Comparison of ENCODE assay signal across 8 cellular contexts in the genomic region with DNA sequence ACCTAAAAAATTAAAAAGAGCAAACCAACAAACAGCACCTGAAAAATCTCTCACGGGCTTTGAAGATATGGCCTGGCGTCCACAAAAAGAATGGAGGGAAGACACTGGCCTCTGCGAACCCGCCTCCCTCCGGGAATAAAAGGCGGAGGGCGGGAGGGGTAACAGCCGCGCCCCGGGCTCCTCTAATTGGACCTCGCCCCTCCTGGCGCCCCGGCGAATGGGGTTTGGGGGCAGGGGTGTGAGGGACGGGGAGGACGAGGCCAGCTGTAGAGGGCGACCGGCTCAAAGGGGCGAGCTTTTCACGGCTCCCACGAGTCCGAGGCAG. TPM values are rescaled to one million over a fixed set of nuclear protein-coding genes. Genes with fewer than 3 reads are reported as not detected.
DNase-seq lines count a peak whose midpoint lies in the region; ATAC-seq and TF ChIP-seq lines count a peak whose summit lies in the region.

No MANE protein-coding gene starts in this region.

- H2AFZ ChIP-seq in OCI-LY3 (ENCODE audit: low read depth, low read length) (0 out of 2 replicates have a peak overlapping the region, but pooled peaks have one; percentile 2), smooth muscle cell (ENCODE audit: low read depth) (peak overlapping the region; percentile 95)

- peak overlapping the region; percentile 56 for H3K27ac Mint-ChIP-seq in activated naive CD4-positive, alpha-beta T cell treated with anti-CD3 and anti-CD28 coated beads for 36 hours

- CTCF ChIA-PET in activated naive CD4-positive, alpha-beta T cell treated with anti-CD3 and anti-CD28 coated beads for 36 hours (lab: Charles Lee): interaction anchor here (0.6 to 1.0 kb wide), 2 partner anchors 38 to 187 kb away, joined by 3 read pairs; no protein-coding TSS in a partner anchor

- H3K4me1 Mint-ChIP-seq in activated naive CD4-positive, alpha-beta T cell treated with anti-CD3 and anti-CD28 coated beads for 36 hours (ENCODE audit: low read depth): peaks cover 18% of the 10 kb centered on the region

- H3K9ac ChIP-seq in OCI-LY3 (ENCODE audit: low read length) (peak overlapping the region; percentile 93), smooth muscle cell (ENCODE audit: low read depth) (peak overlapping the region; percentile 98)

- 0 out of 2 replicates have a peak, but pooled peaks cover 4% of the 10 kb centered on the region for H4K20me1 ChIP-seq in OCI-LY3 (ENCODE audit: insufficient read depth, low read length)
- no peaks in the 10 kb centered on the region for H4K20me1 ChIP-seq in smooth muscle cell (ENCODE audit: low read depth)

- ATAC-seq in GM21723 (IDR thresholded peaks at IDR 0.05; ENCODE audit: unreplicated experiment): peak; percentile 43

- H3K4me2 ChIP-seq in OCI-LY3 (ENCODE audit: low read length) (peak overlapping the region; percentile 74), smooth muscle cell (peak overlapping the region; percentile 97)

- no peak for TF ChIP-seq POLR2A in breast epithelium (IDR thresholded peaks at IDR 0.05)

- H3K4me3 Mint-ChIP-seq in activated naive CD4-positive, alpha-beta T cell treated with anti-CD3 and anti-CD28 coated beads for 36 hours: peak overlapping the region; percentile 91

- no peak overlapping the region for H3K27ac ChIP-seq in OCI-LY3 (ENCODE audit: low read length)
- H3K27ac ChIP-seq in breast epithelium: peak overlapping the region; percentile 84 to 93
- peak overlapping the region; percentile 99 for H3K27ac ChIP-seq in smooth muscle cell (ENCODE audit: low read depth)

- H3F3A ChIP-seq in smooth muscle cell (ENCODE audit: low read depth): peaks cover 9% of the 10 kb centered on the region

- H3K9me3 Mint-ChIP-seq in activated naive CD4-positive, alpha-beta T cell treated with anti-CD3 and anti-CD28 coated beads for 36 hours: no peaks in the 10 kb centered on the region

- H3K4me3 ChIP-seq in OCI-LY3 (ENCODE audit: low read length): peak overlapping the region; percentile 93
- H3K4me3 ChIP-seq in breast epithelium: peak overlapping the region; percentile 85 to 95 (median 94)
- peak overlapping the region; percentile 83 for H3K4me3 ChIP-seq in smooth muscle cell

- H3K79me2 ChIP-seq in OCI-LY3 (ENCODE audit: low read length) (peaks cover 30% of the 10 kb centered on the region), smooth muscle cell (ENCODE audit: low read depth) (peaks cover 18% of the 10 kb centered on the region)

- peaks cover 2% of the 10 kb centered on the region for H3K36me3 Mint-ChIP-seq in activated naive CD4-positive, alpha-beta T cell treated with anti-CD3 and anti-CD28 coated beads for 36 hours (ENCODE audit: low read depth)

- intact Hi-C loops in activated naive CD4-positive, alpha-beta T cell treated with anti-CD3 and anti-CD28 coated beads for 36 hours (cut with micrococcal nuclease): loop anchor here (1.0 to 5.0 kb wide), 7 partner anchors 110 to 1149 kb away; a partner anchor contains a TSS
- intact Hi-C loops in breast epithelium (cut with DNase I; ENCODE audit: low total_unique reads): no loop called here

- WGBS in smooth muscle cell (ENCODE audit: low lambda C conversion rate): 2% methylated on average over 20 of the region's 22 CpGs

- no peaks in the 10 kb centered on the region for H3K27me3 ChIP-seq in OCI-LY3 (ENCODE audit: low read depth, low read length)
- no peaks in the 10 kb centered on the region for H3K27me3 ChIP-seq in breast epithelium
- no peaks in the 10 kb centered on the region for H3K27me3 ChIP-seq in smooth muscle cell (ENCODE audit: low read depth)

- peaks cover 6% of the 10 kb centered on the region for H3K27me3 Mint-ChIP-seq in activated naive CD4-positive, alpha-beta T cell treated with anti-CD3 and anti-CD28 coated beads for 36 hours (ENCODE audit: low read depth)

- H3K9me3 ChIP-seq in OCI-LY3 (ENCODE audit: insufficient read depth, low read length): no peaks in the 10 kb centered on the region
- H3K9me3 ChIP-seq in breast epithelium: no peaks in the 10 kb centered on the region
- H3K9me3 ChIP-seq in smooth muscle cell (replicated peaks; ENCODE audit: low read depth): no peaks in the 10 kb centered on the region

- peaks cover 13% of the 10 kb centered on the region for H3K4me1 ChIP-seq in OCI-LY3 (ENCODE audit: low read length)
- no peaks in the 10 kb centered on the region for H3K4me1 ChIP-seq in breast epithelium
- peaks cover 16% of the 10 kb centered on the region for H3K4me1 ChIP-seq in smooth muscle cell (ENCODE audit: low read depth)

- peak; percentile 20; the same call in 1 of the 2 replicates for TF ChIP-seq CTCF in OCI-LY3 (IDR thresholded peaks at IDR 0.05; ENCODE audit: low read depth, low read length)
- TF ChIP-seq CTCF in breast epithelium (IDR thresholded peaks at IDR 0.05): no peak
- TF ChIP-seq CTCF in smooth muscle cell (IDR thresholded peaks at IDR 0.05; ENCODE audit: borderline replicate concordance, insufficient read depth, poor library complexity, severe bottlenecking): no peak

- DNase-seq in activated naive CD4-positive, alpha-beta T cell treated with anti-CD3 and anti-CD28 coated beads for 36 hours: peak; percentile 48
- no peak for DNase-seq in activated naive CD4-positive, alpha-beta T cell treated with Interleukin-2 at 50 U/mL for 16 hours
- DNase-seq in HuH-7 (ENCODE audit: low spot score) (peak; percentile 79), breast epithelium (ENCODE audit: low spot score in 2 of 2) (peak; percentile 32 to 55), iPS-NIHi11 (ENCODE audit: low spot score) (peak; percentile 90), smooth muscle cell (lab: John Stamatoyannopoulos, UW; ENCODE audit: unreplicated experiment) (no peak)

- no peaks in the 10 kb centered on the region for H3K36me3 ChIP-seq in OCI-LY3 (replicated peaks; ENCODE audit: low read depth, low read length)
- H3K36me3 ChIP-seq in breast epithelium: no peaks in the 10 kb centered on the region
- H3K36me3 ChIP-seq in smooth muscle cell (ENCODE audit: low read depth): no peaks in the 10 kb centered on the region

RNA-seq across cellular contexts. Expression of a gene that starts 0.8 kb away (rescaled TPM):
- 10 to 100 TPM; 14.1 to 14.5 TPM for total RNA-seq in activated naive CD4-positive, alpha-beta T cell treated with anti-CD3 and anti-CD28 coated beads for 36 hours
- total RNA-seq in breast epithelium: 10 to 100 TPM in 1 of 3 donors, 1 to 10 TPM in 2; 4.2 to 11.4 (median 9.2) TPM
- total RNA-seq in smooth muscle cell: 7.9 and 11.2 TPM in 2 replicates
- 9.5 and 11.0 TPM in 2 replicates for polyA plus RNA-seq in smooth muscle cell

Comparison
In these comparisons a context has a peak if more than half of its experiments do, and no peak if none do; other contexts are left out.
1. DNase-seq: peak in activated naive CD4-positive, alpha-beta T cell treated with anti-CD3 and anti-CD28 coated beads for 36 hours (single experiment), HuH-7 (single experiment), breast epithelium (2 of 2) and iPS-NIHi11 (single experiment); none in activated naive CD4-positive, alpha-beta T cell treated with Interleukin-2 at 50 U/mL for 16 hours (single experiment) and smooth muscle cell (single experiment).
2. Peak in every context shown above with its lines, with median percentiles within 50 percentile points of each other: H3K4me3 ChIP-seq.